In genomic region chr15:76060098-76060989, GRCh38 we compare ENCODE assay signal across 8 cellular contexts. TPM values are rescaled to one million over a fixed set of nuclear protein-coding genes. Genes with fewer than 3 reads are reported as not detected.
DNase-seq lines count a peak whose midpoint lies in the region; ATAC-seq and TF ChIP-seq lines count a peak whose summit lies in the region.

No MANE protein-coding gene starts in this region.

- H3K36me3 ChIP-seq in esophagus squamous epithelium (no peaks in the 10 kb centered on the region), prostate gland (no peaks in the 10 kb centered on the region)

- no peak for TF ChIP-seq POLR2A in esophagus squamous epithelium (IDR thresholded peaks at IDR 0.05)
- no peak for TF ChIP-seq POLR2A in prostate gland (IDR thresholded peaks at IDR 0.05)

- no peak overlapping the region for H3K27ac ChIP-seq in esophagus squamous epithelium
- no peak overlapping the region for H3K27ac ChIP-seq in prostate gland

- DNase-seq in activated CD4-positive, alpha-beta T cell treated with anti-CD3 and anti-CD28 coated beads, Interleukin-2, amount 10 ng/mL, durations not matched to agents 24 days and 14 days: peak; percentile 73
- DNase-seq in esophagus squamous epithelium (lab: John Stamatoyannopoulos, UW): no peak
- no peak for DNase-seq in prostate gland (ENCODE audit: low spot score)
- no peak for DNase-seq in HT-29 (ENCODE audit: low spot score)
- no peak for DNase-seq in NCI-H1105 treated with DMSO at 0.1 percent for 48 hours (lab: John Stamatoyannopoulos, UW)
- DNase-seq in DMS114 treated with DMSO at 0.1 percent for 48 hours (lab: John Stamatoyannopoulos, UW; ENCODE audit: unreplicated experiment): no peak

- H3K4me1 ChIP-seq in esophagus squamous epithelium: peaks cover 12 to 30% (median 18%) of the 10 kb centered on the region in 3 donors
- H3K4me1 ChIP-seq in prostate gland (replicated peaks): no peaks in the 10 kb centered on the region

- no peak overlapping the region for H3K27ac Mint-ChIP-seq in activated CD4-positive, alpha-beta T cell treated with anti-CD3 and anti-CD28 coated beads, Interleukin-2, amount 10 ng/mL, durations not matched to agents 24 days and 14 days

- H3K27me3 ChIP-seq in esophagus squamous epithelium (peaks cover 0 to 64% (median 0%) of the 10 kb centered on the region in 4 donors), prostate gland (replicated peaks; ENCODE audit: insufficient read depth) (no peaks in the 10 kb centered on the region)

- H3K9me3 ChIP-seq in esophagus squamous epithelium (no peaks in the 10 kb centered on the region), prostate gland (no peaks in the 10 kb centered on the region)

- H3K4me3 Mint-ChIP-seq in activated CD4-positive, alpha-beta T cell treated with anti-CD3 and anti-CD28 coated beads, Interleukin-2, amount 10 ng/mL, durations not matched to agents 24 days and 14 days: peak overlapping the region; percentile 67

- H3K9me3 Mint-ChIP-seq in activated CD4-positive, alpha-beta T cell treated with anti-CD3 and anti-CD28 coated beads, Interleukin-2, amount 10 ng/mL, durations not matched to agents 24 days and 14 days: no peaks in the 10 kb centered on the region

- WGBS in esophagus squamous epithelium, 2 donors: 35 to 61% methylated on average over 3 to 5 of the region's 21 CpGs
- 24% methylated on average over 15 of the region's 21 CpGs for WGBS in prostate gland

- peaks cover 18% of the 10 kb centered on the region for H3K4me1 Mint-ChIP-seq in activated CD4-positive, alpha-beta T cell treated with anti-CD3 and anti-CD28 coated beads, Interleukin-2, amount 10 ng/mL, durations not matched to agents 24 days and 14 days

- ATAC-seq in HG02588 (IDR thresholded peaks at IDR 0.05; ENCODE audit: unreplicated experiment): peak; percentile 29
- no peak for ATAC-seq in GM21390 (IDR thresholded peaks at IDR 0.05; ENCODE audit: unreplicated experiment)

- peaks cover 70% of the 10 kb centered on the region for H3K27me3 Mint-ChIP-seq in activated CD4-positive, alpha-beta T cell treated with anti-CD3 and anti-CD28 coated beads, Interleukin-2, amount 10 ng/mL, durations not matched to agents 24 days and 14 days

- intact Hi-C loops in activated CD4-positive, alpha-beta T cell treated with anti-CD3 and anti-CD28 coated beads, Interleukin-2, amount 10 ng/mL, durations not matched to agents 24 days and 14 days (cut with micrococcal nuclease): loop anchor here (5.0 kb wide), 1 partner anchor 277 kb away; the partner anchor contains the start of gene ISL2
- intact Hi-C loops in esophagus squamous epithelium (cut with DNase I): no loop called here
- intact Hi-C loops in prostate gland (cut with DNase I): no loop called here

- H3K4me3 ChIP-seq in esophagus squamous epithelium: peak overlapping the region; percentile 57 to 77 (median 61)
- H3K4me3 ChIP-seq in prostate gland: peak overlapping the region; percentile 60 to 63

- H3K36me3 Mint-ChIP-seq in activated CD4-positive, alpha-beta T cell treated with anti-CD3 and anti-CD28 coated beads, Interleukin-2, amount 10 ng/mL, durations not matched to agents 24 days and 14 days (ENCODE audit: low read depth): no peaks in the 10 kb centered on the region

- TF ChIP-seq CTCF in esophagus squamous epithelium (IDR thresholded peaks at IDR 0.05) (no peak), prostate gland (IDR thresholded peaks at IDR 0.05) (no peak)

RNA-seq across cellular contexts. Expression of gene TMEM266, which starts 0.6 kb away (rescaled TPM):
- total RNA-seq in activated CD4-positive, alpha-beta T cell treated with anti-CD3 and anti-CD28 coated beads, Interleukin-2, amount 10 ng/mL, durations not matched to agents 24 days and 14 days: not detected in 2 replicates
- total RNA-seq in esophagus squamous epithelium: under 1 TPM in 3 of 4 donors, not detected in 1; 0.19 to 0.79 (median 0.29) TPM
- total RNA-seq in prostate gland: 1 to 10 TPM; 5.9 to 6.0 TPM
- total RNA-seq in HT-29 (2014; rRNA removed; shearing (Covaris generic)): not detected in 2 replicates

RNA-seq across cellular contexts. Expression of gene NRG4, which starts 48.1 kb away (rescaled TPM):
- total RNA-seq in activated CD4-positive, alpha-beta T cell treated with anti-CD3 and anti-CD28 coated beads, Interleukin-2, amount 10 ng/mL, durations not matched to agents 24 days and 14 days: not detected in 2 replicates
- total RNA-seq in esophagus squamous epithelium (1 to 10 TPM in 2 of 4 donors, under 1 TPM in 2; 0.83 to 2.8 (median 1.4) TPM), prostate gland (10 to 100 TPM in 1 of 2 donors, 1 to 10 TPM in 1; 3.5 to 94.6 TPM)
- 0.31 TPM in 1 of 2 replicates, not detected in the other for total RNA-seq in HT-29 (2014; rRNA removed; shearing (Covaris generic))
